In genomic region chr7:1360521-1360971, GRCh38 we compare ENCODE assay signal across 1 cellular context.
TF ChIP-seq lines count a peak whose summit lies in the region.

No MANE protein-coding gene starts in this region.

TF ChIP-seq in SK-N-SH, 30 proteins besides CTCF, POLR2A, EP300 and RAD21 (continued from another document):
- TF ChIP-seq ZBTB33 (IDR thresholded peaks at IDR 0.05; ENCODE audit: borderline replicate concordance, low read depth) (no peak), PBX3 (IDR thresholded peaks at IDR 0.05) (no peak), YY1 (IDR thresholded peaks at IDR 0.05; ENCODE audit: low read depth) (no peak), RCOR1 (IDR thresholded peaks at IDR 0.05; ENCODE audit: low read length) (no peak), FOXJ3 (CRISPR knock-in tag; IDR thresholded peaks at IDR 0.05) (no peak), SIN3A (IDR thresholded peaks at IDR 0.05; ENCODE audit: borderline replicate concordance, low read depth, low read length) (no peak), ELF1 (IDR thresholded peaks at IDR 0.05) (no peak)
- TF ChIP-seq, protein P1, sequence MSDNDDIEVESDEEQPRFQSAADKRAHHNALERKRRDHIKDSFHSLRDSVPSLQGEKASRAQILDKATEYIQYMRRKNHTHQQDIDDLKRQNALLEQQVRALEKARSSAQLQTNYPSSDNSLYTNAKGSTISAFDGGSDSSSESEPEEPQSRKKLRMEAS (IDR thresholded peaks at IDR 0.05; ENCODE audit: low read depth), result no peak
- TF ChIP-seq, protein P2, sequence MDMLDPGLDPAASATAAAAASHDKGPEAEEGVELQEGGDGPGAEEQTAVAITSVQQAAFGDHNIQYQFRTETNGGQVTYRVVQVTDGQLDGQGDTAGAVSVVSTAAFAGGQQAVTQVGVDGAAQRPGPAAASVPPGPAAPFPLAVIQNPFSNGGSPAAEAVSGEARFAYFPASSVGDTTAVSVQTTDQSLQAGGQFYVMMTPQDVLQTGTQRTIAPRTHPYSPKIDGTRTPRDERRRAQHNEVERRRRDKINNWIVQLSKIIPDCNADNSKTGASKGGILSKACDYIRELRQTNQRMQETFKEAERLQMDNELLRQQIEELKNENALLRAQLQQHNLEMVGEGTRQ (IDR thresholded peaks at IDR 0.05; ENCODE audit: borderline replicate concordance, low read depth, low read length), result no peak
